ENCODE assay signal across 14 cellular contexts in the genomic region with DNA sequence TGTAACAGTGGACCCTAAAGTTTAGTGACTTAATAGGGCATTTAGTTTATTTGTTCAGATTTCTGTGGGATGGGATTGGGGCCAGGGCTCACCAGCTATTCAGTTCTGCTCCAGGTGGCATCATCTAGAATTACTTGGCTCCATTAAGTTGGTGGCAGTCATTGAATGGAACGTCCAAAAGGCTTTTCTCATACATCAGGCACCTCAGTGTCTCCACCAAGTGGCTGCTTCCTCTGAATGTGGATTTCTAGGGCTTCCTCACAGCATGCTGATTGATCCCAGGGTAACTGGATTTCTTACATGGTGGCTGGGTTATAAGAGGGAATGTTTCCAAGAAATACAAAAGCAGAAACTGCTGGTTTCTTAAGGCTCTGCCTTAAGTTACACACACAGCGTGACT. TPM values are rescaled to one million over a fixed set of nuclear protein-coding genes. Genes with fewer than 3 reads are reported as not detected.
DNase-seq lines count a peak whose midpoint lies in the region; ATAC-seq, FAIRE-seq and TF ChIP-seq lines count a peak whose summit lies in the region.
"Had no signal": no experiment of that assay in that cellular context is flagged by ENCODE, and none has a peak within 500 bp of the region (broad histone marks: within the 10 kb centered on the region; RNA-seq: fewer than 3 reads in every experiment).

No MANE protein-coding gene starts in this region.

- no peak overlapping the region for H3K4me3 ChIP-seq in LNCaP clone FGC (ENCODE audit: low read depth, low read length)
- no peak overlapping the region for H3K4me3 ChIP-seq in brain microvascular endothelial cell (ENCODE audit: low read depth, low read length)
- no peak overlapping the region for H3K4me3 ChIP-seq in pancreas
- no peak overlapping the region for H3K4me3 ChIP-seq in dorsolateral prefrontal cortex
- H3K4me3 ChIP-seq: coronary artery, SJSA1, skin epidermis had no signal

- peaks cover 21% of the 10 kb centered on the region for H3K36me3 Mint-ChIP-seq in stimulated activated effector memory CD8-positive, alpha-beta T cell treated with anti-CD3 and anti-CD28 coated beads, Interleukin-12 subunit alpha, Interleukin-12 subunit beta, amount 100 ng/mL, for 72 hours

- H3K9me3 ChIP-seq in pancreas: no peaks in the 10 kb centered on the region
- H3K9me3 ChIP-seq: SJSA1 had no signal

- FAIRE-seq in pancreas (lab: Jason Lieb, UNC): no peak
- FAIRE-seq: A204.1, GM12892 had no signal

- H3K4me3 Mint-ChIP-seq in stimulated activated effector memory CD8-positive, alpha-beta T cell treated with anti-CD3 and anti-CD28 coated beads, Interleukin-12 subunit alpha, Interleukin-12 subunit beta, amount 100 ng/mL, for 72 hours: no peak overlapping the region
- H3K4me3 Mint-ChIP-seq: stimulated activated naive CD8-positive, alpha-beta T cell treated with anti-CD3 and anti-CD28 coated beads, Interleukin-15, amount 100 ng/mL, for 72 hours had no signal

- H3K27ac Mint-ChIP-seq in stimulated activated effector memory CD8-positive, alpha-beta T cell treated with anti-CD3 and anti-CD28 coated beads, Interleukin-12 subunit alpha, Interleukin-12 subunit beta, amount 100 ng/mL, for 72 hours: no peak overlapping the region

- intact Hi-C loops in pancreas (cut with DNase I): no loop called here
- intact Hi-C loops in dorsolateral prefrontal cortex (cut with DNase I): no loop called here

- H3K4me1 Mint-ChIP-seq in stimulated activated effector memory CD8-positive, alpha-beta T cell treated with anti-CD3 and anti-CD28 coated beads, Interleukin-12 subunit alpha, Interleukin-12 subunit beta, amount 100 ng/mL, for 72 hours: peaks cover 39% of the 10 kb centered on the region

- H3K36me3 ChIP-seq in brain microvascular endothelial cell (replicated peaks): no peaks in the 10 kb centered on the region
- H3K36me3 ChIP-seq in pancreas: no peaks in the 10 kb centered on the region

- peak in 3 of 4 donors; percentile 26 to 57 (median 27) for ATAC-seq in pancreas
- no peak for ATAC-seq in stimulated activated effector memory CD8-positive, alpha-beta T cell treated with anti-CD3 and anti-CD28 coated beads, Interleukin-12 subunit alpha, Interleukin-12 subunit beta, amount 100 ng/mL, for 72 hours
- no peak for ATAC-seq in HG02588 (IDR thresholded peaks at IDR 0.05; ENCODE audit: unreplicated experiment)
- ATAC-seq: stimulated activated naive CD8-positive, alpha-beta T cell treated with anti-CD3 and anti-CD28 coated beads, Interleukin-15, amount 100 ng/mL, for 72 hours had no signal

- DNase-seq in NCI-H146 (lab: John Stamatoyannopoulos, UW): peak; percentile 29
- DNase-seq in NCI-H146 treated with DMSO at 0.1 percent for 48 hours (lab: John Stamatoyannopoulos, UW; ENCODE audit: unreplicated experiment): no peak
- DNase-seq in LNCaP clone FGC (ENCODE audit: low read depth): no peak
- peak; percentile 20 for DNase-seq in brain microvascular endothelial cell
- no peak for DNase-seq in pancreas
- no peak for DNase-seq in stimulated activated effector memory CD8-positive, alpha-beta T cell treated with anti-CD3 and anti-CD28 coated beads, Interleukin-12 subunit alpha, Interleukin-12 subunit beta, amount 100 ng/mL, for 72 hours (ENCODE audit: low spot score in 2 of 2)
- DNase-seq in dorsolateral prefrontal cortex: no peak
- DNase-seq: stimulated activated naive CD8-positive, alpha-beta T cell treated with anti-CD3 and anti-CD28 coated beads, Interleukin-15, amount 100 ng/mL, for 72 hours had no signal

- in situ Hi-C loops in brain microvascular endothelial cell (cut with HindIII; ENCODE audit: low pct_ligation_motif_present, low sequenced_read_pairs): no loop called here

- peaks cover 0 to 18% (median 9%) of the 10 kb centered on the region in 3 donors for H3K4me1 ChIP-seq in pancreas
- H3K4me1 ChIP-seq: SJSA1 had no signal

- no peaks in the 10 kb centered on the region for H3K9me3 Mint-ChIP-seq in stimulated activated effector memory CD8-positive, alpha-beta T cell treated with anti-CD3 and anti-CD28 coated beads, Interleukin-12 subunit alpha, Interleukin-12 subunit beta, amount 100 ng/mL, for 72 hours
- H3K9me3 Mint-ChIP-seq: stimulated activated naive CD8-positive, alpha-beta T cell treated with anti-CD3 and anti-CD28 coated beads, Interleukin-15, amount 100 ng/mL, for 72 hours had no signal

- whole genome bisulfite sequencing in pancreas, 2 donors: 66 to 83% methylated on average over 2 of the region's 2 CpGs

- TF ChIP-seq CTCF in LNCaP clone FGC (IDR thresholded peaks at IDR 0.05; ENCODE audit: control insufficient read depth, extremely low read depth, insufficient read depth) (0 out of 2 replicates have a peak, but pooled peaks have one; percentile 5), brain microvascular endothelial cell (IDR thresholded peaks at IDR 0.05; ENCODE audit: low read depth, low read length, missing control alignments) (peak; percentile 64), pancreas (IDR thresholded peaks at IDR 0.05) (no peak), dorsolateral prefrontal cortex (IDR thresholded peaks at IDR 0.05 in 54 of 56, conservative IDR thresholded peaks at IDR 0.05 in 2 of 56; ENCODE audit: low read depth in 1 of 56, partially characterized antibody in 56 of 56) (peak in 6 of 56 donors; percentile 5 to 26 (median 16))

- no peak overlapping the region for H3K27ac ChIP-seq in brain microvascular endothelial cell
- H3K27ac ChIP-seq in pancreas: no peak overlapping the region
- H3K27ac ChIP-seq in dorsolateral prefrontal cortex: no peak overlapping the region
- H3K27ac ChIP-seq: coronary artery, SJSA1, skin epidermis had no signal

- H3K27me3 ChIP-seq in brain microvascular endothelial cell (replicated peaks) (no peaks in the 10 kb centered on the region), pancreas (no peaks in the 10 kb centered on the region), dorsolateral prefrontal cortex (no peaks in the 10 kb centered on the region)
- H3K27me3 ChIP-seq: SJSA1 had no signal

RNA-seq across cellular contexts. Expression of gene USP47, which starts 34.7 kb away (rescaled TPM):
- 10 to 100 TPM; 20.1 to 32.3 (median 21.3) TPM for total RNA-seq in pancreas
- polyA plus RNA-seq in pancreas: 10 to 100 TPM; 16.2 to 23.9 TPM
- total RNA-seq in dorsolateral prefrontal cortex: 10 to 100 TPM; 49.7 to 92.3 (median 69.2) TPM

Comparison
In these comparisons a context has a peak if more than half of its experiments do, and no peak if none do; other contexts are left out.
1. DNase-seq: peak in NCI-H146 (single experiment) and brain microvascular endothelial cell (single experiment); none in NCI-H146 treated with DMSO at 0.1 percent for 48 hours (single experiment), LNCaP clone FGC (single experiment), pancreas (0 of 6), stimulated activated effector memory CD8-positive, alpha-beta T cell treated with anti-CD3 and anti-CD28 coated beads, Interleukin-12 subunit alpha, Interleukin-12 subunit beta, amount 100 ng/mL, for 72 hours (0 of 2) and dorsolateral prefrontal cortex (0 of 10).
2. CTCF ChIP-seq: peak in LNCaP clone FGC (single experiment) and brain microvascular endothelial cell (single experiment); none in pancreas (0 of 4).
3. ATAC-seq: peak in pancreas (3 of 4); none in stimulated activated effector memory CD8-positive, alpha-beta T cell treated with anti-CD3 and anti-CD28 coated beads, Interleukin-12 subunit alpha, Interleukin-12 subunit beta, amount 100 ng/mL, for 72 hours (single experiment) and HG02588 (single experiment).